In the genomic region with DNA sequence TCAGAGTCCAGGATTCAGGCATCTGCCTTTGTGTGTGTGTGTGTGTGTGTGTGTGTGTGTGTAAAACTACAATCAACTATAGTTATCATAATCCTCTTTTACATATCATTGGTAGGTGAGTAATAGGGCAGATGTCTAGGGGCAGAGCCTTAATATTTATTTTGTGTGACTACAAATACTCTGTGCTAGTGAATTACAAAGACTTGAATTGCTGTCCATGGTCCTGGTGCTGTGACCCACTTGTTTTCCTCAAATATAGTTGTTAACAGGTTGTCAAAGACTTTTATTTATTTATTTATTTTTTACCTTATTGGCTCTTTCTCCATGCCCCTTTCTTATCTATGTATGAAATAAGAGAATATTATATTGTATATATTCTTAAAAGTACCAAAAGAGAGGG, we compare ENCODE assay signal across 1 cellular context.
TF ChIP-seq lines count a peak whose summit lies in the region.

No MANE protein-coding gene starts in this region.

TF ChIP-seq in SK-N-SH treated with all-trans-retinoic acid at 6 μM for 48 hours, 23 proteins besides CTCF, POLR2A, EP300 and RAD21 (continued from another document):
- TF ChIP-seq CSRNP3 (CRISPR knock-in tag; IDR thresholded peaks at IDR 0.05) (no peak), ZNF70 (CRISPR knock-in tag; IDR thresholded peaks at IDR 0.05) (no peak), OSR1 (CRISPR knock-in tag; IDR thresholded peaks at IDR 0.05) (no peak), SNAI2 (CRISPR knock-in tag; IDR thresholded peaks at IDR 0.05) (no peak), ZFP30 (CRISPR knock-in tag; IDR thresholded peaks at IDR 0.05) (no peak), ARNTL (CRISPR knock-in tag; IDR thresholded peaks at IDR 0.05; ENCODE audit: borderline replicate concordance, low read depth) (no peak), TOX (CRISPR knock-in tag; IDR thresholded peaks at IDR 0.05; ENCODE audit: borderline replicate concordance) (no peak), GLIS3 (CRISPR knock-in tag; IDR thresholded peaks at IDR 0.05) (no peak), TCF4 (CRISPR knock-in tag; IDR thresholded peaks at IDR 0.05; ENCODE audit: borderline replicate concordance) (no peak)
- TF ChIP-seq, protein P1, sequence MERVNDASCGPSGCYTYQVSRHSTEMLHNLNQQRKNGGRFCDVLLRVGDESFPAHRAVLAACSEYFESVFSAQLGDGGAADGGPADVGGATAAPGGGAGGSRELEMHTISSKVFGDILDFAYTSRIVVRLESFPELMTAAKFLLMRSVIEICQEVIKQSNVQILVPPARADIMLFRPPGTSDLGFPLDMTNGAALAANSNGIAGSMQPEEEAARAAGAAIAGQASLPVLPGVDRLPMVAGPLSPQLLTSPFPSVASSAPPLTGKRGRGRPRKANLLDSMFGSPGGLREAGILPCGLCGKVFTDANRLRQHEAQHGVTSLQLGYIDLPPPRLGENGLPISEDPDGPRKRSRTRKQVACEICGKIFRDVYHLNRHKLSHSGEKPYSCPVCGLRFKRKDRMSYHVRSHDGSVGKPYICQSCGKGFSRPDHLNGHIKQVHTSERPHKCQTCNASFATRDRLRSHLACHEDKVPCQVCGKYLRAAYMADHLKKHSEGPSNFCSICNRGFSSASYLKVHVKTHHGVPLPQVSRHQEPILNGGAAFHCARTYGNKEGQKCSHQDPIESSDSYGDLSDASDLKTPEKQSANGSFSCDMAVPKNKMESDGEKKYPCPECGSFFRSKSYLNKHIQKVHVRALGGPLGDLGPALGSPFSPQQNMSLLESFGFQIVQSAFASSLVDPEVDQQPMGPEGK (CRISPR knock-in tag; IDR thresholded peaks at IDR 0.05; ENCODE audit: borderline replicate concordance): no peak
